8 cellular contexts compared by ENCODE assay signal in the genomic region with DNA sequence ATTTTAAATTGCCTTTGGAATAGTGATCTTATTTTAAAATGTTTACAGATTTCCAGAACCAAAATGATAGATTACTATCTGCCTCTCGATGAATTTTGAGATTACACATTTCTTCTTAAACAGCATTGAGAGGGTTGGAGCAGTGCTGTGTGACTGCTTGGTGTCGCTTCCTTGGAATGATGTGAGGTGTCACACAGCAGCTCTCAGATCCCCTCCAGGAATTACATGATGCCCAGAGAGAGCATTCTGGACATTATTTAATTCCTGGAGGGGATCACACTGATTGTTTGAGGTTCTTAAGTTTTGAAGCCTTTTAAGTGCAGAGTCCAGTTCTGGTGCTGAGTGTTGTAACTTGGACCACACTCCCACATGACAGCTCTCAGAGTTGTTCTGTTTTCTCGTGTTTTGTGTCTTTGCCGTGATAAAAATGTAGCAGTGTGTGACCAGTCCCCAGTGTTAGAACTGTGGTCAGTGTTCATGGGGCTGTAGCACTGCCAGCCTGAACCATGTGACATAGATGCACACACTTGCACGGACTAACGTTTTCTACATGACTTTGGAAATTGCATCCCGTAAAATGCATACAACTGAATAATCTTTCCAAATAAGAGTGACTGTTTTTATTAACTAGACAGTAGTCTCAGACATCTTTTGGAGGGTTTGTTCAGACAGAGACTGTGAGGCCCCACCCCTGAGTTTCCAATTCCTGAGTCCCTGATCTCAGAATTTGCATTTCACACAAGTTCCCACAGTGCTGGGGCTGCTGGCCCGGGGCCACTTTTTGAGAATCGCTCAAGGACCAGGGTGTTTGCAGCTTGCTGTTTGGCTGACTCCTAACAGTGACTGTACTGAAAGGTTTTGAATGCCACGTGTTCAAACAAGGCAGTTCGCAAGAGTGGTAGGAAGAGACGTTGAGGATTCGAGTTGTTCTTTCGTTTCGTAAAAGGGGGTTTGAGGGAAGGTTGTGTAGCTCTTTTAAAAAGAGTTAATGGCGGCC. TPM values are rescaled to one million over a fixed set of nuclear protein-coding genes. Genes with fewer than 3 reads are reported as not detected.
DNase-seq lines count a peak whose midpoint lies in the region; ATAC-seq, FAIRE-seq and TF ChIP-seq lines count a peak whose summit lies in the region.

No MANE protein-coding gene starts in this region.

- ATAC-seq in HepG2 (no peak), right lobe of liver (no peak), heart left ventricle (peak; percentile 34 to 72 (median 65)), aorta (ENCODE audit: low FRiP score) (peak; percentile 45)

- BruUV-seq in HepG2 (replicated peaks; lab: Mats Ljungman, UMichigan): no TSS peak

- H3K36me3 ChIP-seq in HepG2 (replicated peaks in 1 of 2; ENCODE audit: control insufficient read depth in 1 of 2, insufficient read depth in 2 of 2, low read length in 2 of 2) (peaks cover 14 to 75% of the 10 kb centered on the region in 2 experiments), right lobe of liver (peaks cover 0 to 54% (median 26%) of the 10 kb centered on the region in 4 donors), Karpas-422 (ENCODE audit: insufficient read depth, low read length) (peaks cover 23% of the 10 kb centered on the region; the same call in 1 of the 2 replicates), heart left ventricle (peaks cover 2 to 100% (median 86%) of the 10 kb centered on the region in 9 donors), aorta (ENCODE audit: control insufficient read depth in 1 of 2, insufficient read depth in 2 of 2, low read length in 1 of 2) (peaks cover 0 to 14% of the 10 kb centered on the region in 2 donors)

- no peak for TF ChIP-seq EP300 in HepG2 (IDR thresholded peaks at IDR 0.05; ENCODE audit: low read depth in 2 of 2, low read length in 2 of 2)
- TF ChIP-seq EP300 in HepG2 (CRISPR knock-in tag; IDR thresholded peaks at IDR 0.05; ENCODE audit: borderline replicate concordance): no peak

- H3K4me3 ChIP-seq in HepG2 (replicated peaks in 1 of 3; ENCODE audit: insufficient read depth in 1 of 3, low read depth in 2 of 3, low read length in 3 of 3) (no peak overlapping the region), right lobe of liver (no peak overlapping the region), Karpas-422 (ENCODE audit: low read length) (peak overlapping the region; percentile 46), heart left ventricle (peak overlapping the region in 1 of 12 donors; percentile 14), aorta (ENCODE audit: low read length in 2 of 2) (no peak overlapping the region)

- no peaks in the 10 kb centered on the region for H3K9me2 ChIP-seq in Karpas-422 (replicated peaks; ENCODE audit: insufficient read depth, low read length)

- H3K27ac ChIP-seq in HepG2 (ENCODE audit: extremely low read length, insufficient read depth, low read length) (no peak overlapping the region), right lobe of liver (no peak overlapping the region), Karpas-422 (ENCODE audit: low read length) (peak overlapping the region; percentile 93), heart left ventricle (peak overlapping the region in 3 of 12 donors; percentile 20 to 24 (median 21)), aorta (ENCODE audit: low read depth in 1 of 2, low read length in 2 of 2) (peak overlapping the region in 1 of 2 donors; percentile 38)

- no peak overlapping the region for H2AFZ ChIP-seq in HepG2 (ENCODE audit: low read length)
- no peak overlapping the region for H2AFZ ChIP-seq in Karpas-422 (ENCODE audit: low read length)

- CTCF ChIA-PET in HepG2 (lab: Yijun Ruan, JAX; ENCODE audit: low intra/inter-chr PET ratio, low total read pairs): no interaction called here

- TF ChIP-seq POLR2A in HepG2 (IDR thresholded peaks at IDR 0.05; ENCODE audit: insufficient read depth in 1 of 2, low read depth in 2 of 2, low read length in 2 of 2) (no peak), right lobe of liver (IDR thresholded peaks at IDR 0.05) (no peak), heart left ventricle (IDR thresholded peaks at IDR 0.05) (no peak)

- no peaks in the 10 kb centered on the region for H3K9me3 ChIP-seq in HepG2 (ENCODE audit: low read length)
- no peaks in the 10 kb centered on the region for H3K9me3 ChIP-seq in right lobe of liver
- H3K9me3 ChIP-seq in Karpas-422 (ENCODE audit: low read length): no peaks in the 10 kb centered on the region
- H3K9me3 ChIP-seq in heart left ventricle: no peaks in the 10 kb centered on the region
- H3K9me3 ChIP-seq in aorta (ENCODE audit: control insufficient read depth, low read length): no peaks in the 10 kb centered on the region

- no peak for DNase-seq in HepG2 (ENCODE audit: low spot score)
- no peak for DNase-seq in right lobe of liver
- DNase-seq in Karpas-422: peak; percentile 93
- peak in 4 of 5 donors; percentile 46 to 64 (median 54) for DNase-seq in heart left ventricle
- peak; percentile 64 to 84 for DNase-seq in aorta
- DNase-seq in glomerular visceral epithelial cell (ENCODE audit: extremely low spot score): no peak
- DNase-seq in NCI-H446 (lab: John Stamatoyannopoulos, UW): no peak
- DNase-seq in HuH-7.5 (ENCODE audit: low spot score): no peak

- no peak for FAIRE-seq in HepG2 (lab: Jason Lieb, UNC)

- H3K4me1 ChIP-seq in HepG2 (ENCODE audit: insufficient read depth, low read length): no peaks in the 10 kb centered on the region
- no peaks in the 10 kb centered on the region for H3K4me1 ChIP-seq in right lobe of liver
- peaks cover 58% of the 10 kb centered on the region for H3K4me1 ChIP-seq in Karpas-422 (ENCODE audit: low read length)
- H3K4me1 ChIP-seq in heart left ventricle: peaks cover 0 to 58% (median 20%) of the 10 kb centered on the region in 12 donors
- no peaks in the 10 kb centered on the region for H3K4me1 ChIP-seq in aorta (ENCODE audit: control insufficient read depth in 1 of 2, insufficient read depth in 2 of 2, low read length in 2 of 2)

- H3K4me2 ChIP-seq in HepG2 (ENCODE audit: low read depth, low read length) (no peak overlapping the region), Karpas-422 (ENCODE audit: low read depth, low read length, poor library complexity, severe bottlenecking) (peak overlapping the region; percentile 61)

- 97% methylated on average over 15 of the region's 16 CpGs for WGBS in HepG2 (ENCODE audit: low lambda C conversion rate)
- 73% methylated on average over 13 of the region's 16 CpGs for WGBS in right lobe of liver (ENCODE audit: insufficient coverage, low coverage, low lambda C conversion rate, missing lambda C conversion rate)
- 58 to 64% (median 61%) methylated on average over 16 of the region's 16 CpGs for WGBS in heart left ventricle, 4 donors
- 28 to 31% methylated on average over 16 of the region's 16 CpGs for WGBS in aorta, 2 donors

- no peak overlapping the region for H3K9ac ChIP-seq in HepG2 (ENCODE audit: insufficient read depth, low read depth, low read length)
- H3K9ac ChIP-seq in Karpas-422 (ENCODE audit: low read length): peak overlapping the region; percentile 56

- no peaks in the 10 kb centered on the region for H4K20me1 ChIP-seq in HepG2 (ENCODE audit: insufficient read depth, low read length)
- H4K20me1 ChIP-seq in Karpas-422 (ENCODE audit: insufficient read depth, low read depth, low read length): 0 out of 2 replicates have a peak, but pooled peaks cover 3% of the 10 kb centered on the region

- in situ Hi-C loops in HepG2 (cut with HindIII; ENCODE audit: extremely low pct_ligation_motif_present, low pct_unique_long_range_greater_than_20kb): no loop called here

- H3K79me2 ChIP-seq in HepG2 (ENCODE audit: insufficient read depth, low read length) (no peaks in the 10 kb centered on the region), Karpas-422 (ENCODE audit: low read length) (peaks cover 30% of the 10 kb centered on the region)

- intact Hi-C loops in HepG2 (cut with micrococcal nuclease; ENCODE audit: unreplicated experiment) (no loop called here), right lobe of liver (cut with DNase I) (no loop called here), heart left ventricle (cut with DNase I) (loop anchor here in 4 of 10 donors (5.0 to 10.0 kb wide), 4 partner anchors 42 to 114 kb away; a partner anchor contains a TSS), aorta (cut with DNase I) (no loop called here)

- no peaks in the 10 kb centered on the region for H3K27me3 ChIP-seq in HepG2 (ENCODE audit: control insufficient read depth in 1 of 2, insufficient read depth in 2 of 2, low read length in 2 of 2)
- no peaks in the 10 kb centered on the region for H3K27me3 ChIP-seq in right lobe of liver
- no peaks in the 10 kb centered on the region for H3K27me3 ChIP-seq in Karpas-422 (ENCODE audit: low read length)
- no peaks in the 10 kb centered on the region for H3K27me3 ChIP-seq in heart left ventricle
- H3K27me3 ChIP-seq in aorta (ENCODE audit: control insufficient read depth in 1 of 2, insufficient read depth in 2 of 2, low read length in 1 of 2): no peaks in the 10 kb centered on the region

- TF ChIP-seq CTCF in HepG2 (CRISPR knock-in tag; IDR thresholded peaks at IDR 0.05) (no peak), right lobe of liver (IDR thresholded peaks at IDR 0.05) (no peak), heart left ventricle (IDR thresholded peaks at IDR 0.05) (no peak)

- no peak for TF ChIP-seq RAD21 in HepG2 (CRISPR knock-in tag; IDR thresholded peaks at IDR 0.05)

- POLR2A ChIA-PET in HepG2 (lab: Yijun Ruan, JAX): no interaction called here

RNA-seq across cellular contexts. Expression of a gene that starts 26.0 kb away (rescaled TPM):
- total RNA-seq in HepG2 (2016; rRNA removed; fragmentation: Illumina TruSeq; extraction: Trizol) (22.7 and 25.8 TPM in 2 replicates), right lobe of liver (1 to 10 TPM in 5 of 6 experiments, under 1 TPM in 1; 0.88 to 6.3 (median 1.8) TPM), heart left ventricle (1 to 10 TPM; 1.9 to 8.7 (median 3.1) TPM), aorta (1 to 10 TPM; 5.2 to 5.3 TPM)
- 7.5 and 8.6 TPM in 2 replicates for total RNA-seq in HepG2 (2016; cell fraction: cytosol; rRNA removed; fragmentation: Illumina TruSeq; extraction: Trizol; ENCODE audit: low read depth)
- 22.7 and 28.8 TPM in 2 replicates for total RNA-seq in HepG2 (2016; cell fraction: insoluble cytoplasmic fraction; rRNA removed; fragmentation: Illumina TruSeq; extraction: Trizol)
- 19.2 and 25.6 TPM in 2 replicates for total RNA-seq in HepG2 (2016; cell fraction: membrane; rRNA removed; fragmentation: Illumina TruSeq; extraction: Trizol)
- total RNA-seq in HepG2 (2016; cell fraction: nucleus; rRNA removed; fragmentation: Illumina TruSeq; extraction: Trizol): 16.7 and 17.3 TPM in 2 replicates
- polyA plus RNA-seq in HepG2 (2011; rRNA removed) (5.4 and 5.8 TPM in 2 replicates), heart left ventricle (1 to 10 TPM; 1.9 to 2.6 TPM), aorta (1 to 10 TPM; 1.0 to 8.6 TPM)
- polyA plus RNA-seq in HepG2 (2011; cell fraction: cytosol; rRNA removed): 4.3 and 7.4 TPM in 2 replicates
- polyA plus RNA-seq in HepG2 (2011; cell fraction: nucleus; rRNA removed): 12.7 and 15.0 TPM in 2 replicates
- polyA plus RNA-seq in HepG2 (2012): 6.2 and 8.5 TPM in 2 replicates
- 5.5 and 6.6 TPM in 2 replicates for polyA plus RNA-seq in HepG2 (2016; cell fraction: cytosol; fragmentation: Illumina TruSeq; extraction: Trizol; ENCODE audit: low read depth)
- polyA plus RNA-seq in HepG2 (2016; cell fraction: insoluble cytoplasmic fraction; fragmentation: Illumina TruSeq; extraction: Trizol; ENCODE audit: low read depth): 14.6 and 16.7 TPM in 2 replicates
- 13.9 and 14.8 TPM in 2 replicates for polyA plus RNA-seq in HepG2 (2016; cell fraction: membrane; fragmentation: Illumina TruSeq; extraction: Trizol; ENCODE audit: low read depth)
- 39.8 and 43.1 TPM in 2 replicates for polyA plus RNA-seq in HepG2 (2016; cell fraction: nucleus; fragmentation: Illumina TruSeq; extraction: Trizol; ENCODE audit: insufficient read depth, low read depth)
- 11.1 and 22.9 TPM in 2 replicates for polyA minus RNA-seq in HepG2 (2011; rRNA and poly(A)+ RNA removed; ENCODE audit: low replicate concordance)
- 4.7 and 5.6 TPM in 2 replicates for polyA minus RNA-seq in HepG2 (2011; cell fraction: cytosol; rRNA and poly(A)+ RNA removed)
- 5.5 and 7.3 TPM in 2 replicates for polyA minus RNA-seq in HepG2 (2011; cell fraction: nucleus; rRNA and poly(A)+ RNA removed)
- 36.7 and 70.5 TPM in 2 replicates for total RNA-seq in Karpas-422 (2014; rRNA removed; shearing (Covaris generic); ENCODE audit: low replicate concordance)

RNA-seq across cellular contexts. Expression of a gene that starts 26.4 kb away (rescaled TPM):
- 34.3 and 35.1 TPM in 2 replicates for total RNA-seq in HepG2 (2016; rRNA removed; fragmentation: Illumina TruSeq; extraction: Trizol)
- total RNA-seq in HepG2 (2016; cell fraction: cytosol; rRNA removed; fragmentation: Illumina TruSeq; extraction: Trizol; ENCODE audit: low read depth): 12.0 and 12.6 TPM in 2 replicates
- total RNA-seq in HepG2 (2016; cell fraction: insoluble cytoplasmic fraction; rRNA removed; fragmentation: Illumina TruSeq; extraction: Trizol): 36.2 and 37.2 TPM in 2 replicates
- 23.9 and 24.1 TPM in 2 replicates for total RNA-seq in HepG2 (2016; cell fraction: membrane; rRNA removed; fragmentation: Illumina TruSeq; extraction: Trizol)
- 25.9 TPM in 2 replicates for total RNA-seq in HepG2 (2016; cell fraction: nucleus; rRNA removed; fragmentation: Illumina TruSeq; extraction: Trizol)
- polyA plus RNA-seq in HepG2 (2011; rRNA removed): 34.4 and 36.2 TPM in 2 replicates
- polyA plus RNA-seq in HepG2 (2011; cell fraction: cytosol; rRNA removed): 33.8 and 35.9 TPM in 2 replicates
- 57.7 and 67.1 TPM in 2 replicates for polyA plus RNA-seq in HepG2 (2011; cell fraction: nucleus; rRNA removed)
- polyA plus RNA-seq in HepG2 (2012): 18.5 and 20.2 TPM in 2 replicates
- polyA plus RNA-seq in HepG2 (2016; cell fraction: cytosol; fragmentation: Illumina TruSeq; extraction: Trizol; ENCODE audit: low read depth): 9.6 and 11.9 TPM in 2 replicates
- 38.6 and 42.4 TPM in 2 replicates for polyA plus RNA-seq in HepG2 (2016; cell fraction: insoluble cytoplasmic fraction; fragmentation: Illumina TruSeq; extraction: Trizol; ENCODE audit: low read depth)
- polyA plus RNA-seq in HepG2 (2016; cell fraction: membrane; fragmentation: Illumina TruSeq; extraction: Trizol; ENCODE audit: low read depth): 20.7 and 23.8 TPM in 2 replicates
- polyA plus RNA-seq in HepG2 (2016; cell fraction: nucleus; fragmentation: Illumina TruSeq; extraction: Trizol; ENCODE audit: insufficient read depth, low read depth): 55.9 and 58.6 TPM in 2 replicates
- 32.6 and 37.6 TPM in 2 replicates for polyA minus RNA-seq in HepG2 (2011; rRNA and poly(A)+ RNA removed; ENCODE audit: low replicate concordance)
- 12.3 and 14.1 TPM in 2 replicates for polyA minus RNA-seq in HepG2 (2011; cell fraction: cytosol; rRNA and poly(A)+ RNA removed)
- polyA minus RNA-seq in HepG2 (2011; cell fraction: nucleus; rRNA and poly(A)+ RNA removed): 23.7 and 24.3 TPM in 2 replicates
- total RNA-seq in right lobe of liver: 10 to 100 TPM; 20.9 to 35.2 (median 27.6) TPM
- 28.4 and 29.7 TPM in 2 replicates for total RNA-seq in Karpas-422 (2014; rRNA removed; shearing (Covaris generic); ENCODE audit: low replicate concordance)
- total RNA-seq in heart left ventricle: 10 to 100 TPM; 44.1 to 79.4 (median 52.5) TPM
- polyA plus RNA-seq in heart left ventricle: 10 to 100 TPM; 48.8 to 86.1 TPM
- total RNA-seq in aorta: 10 to 100 TPM; 69.0 to 74.8 TPM
- polyA plus RNA-seq in aorta: 100 to 1,000 TPM; 100 to 110 TPM

Comparison
In these comparisons a context has a peak if more than half of its experiments do, and no peak if none do; other contexts are left out.
1. ATAC-seq: peak in heart left ventricle (4 of 4) and aorta (single experiment); none in HepG2 (single experiment) and right lobe of liver (0 of 4).
2. DNase-seq: peak in Karpas-422 (single experiment), heart left ventricle (4 of 5) and aorta (2 of 2); none in HepG2 (single experiment), right lobe of liver (0 of 3), glomerular visceral epithelial cell (single experiment), NCI-H446 (0 of 2) and HuH-7.5 (single experiment).